17 cellular contexts compared by ENCODE assay signal in the genomic region with DNA sequence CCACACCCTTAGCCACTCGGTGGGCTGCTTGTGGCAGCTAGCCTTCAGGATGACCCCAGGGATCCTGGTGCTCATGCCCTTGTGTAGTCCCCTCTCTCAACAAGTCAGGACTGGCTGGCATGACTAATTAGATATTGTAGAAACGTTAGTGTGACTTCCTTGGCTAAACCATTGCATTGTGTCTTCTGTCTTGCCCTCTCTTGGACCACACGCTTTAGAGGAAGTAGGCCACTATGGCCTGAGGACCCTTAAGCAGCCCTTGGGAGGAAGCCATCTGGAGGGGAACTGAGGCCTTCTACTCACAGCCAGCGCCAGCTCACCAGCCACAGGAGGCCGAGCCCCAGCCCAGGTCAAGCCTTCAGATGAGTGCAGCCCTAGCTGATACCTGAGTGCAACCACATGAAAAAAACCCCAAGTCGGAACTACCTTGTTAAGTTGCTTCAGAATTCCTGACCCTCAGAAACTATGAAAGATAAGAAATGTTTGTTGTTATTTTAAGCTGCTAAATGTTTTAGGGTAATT. TPM values are rescaled to one million over a fixed set of nuclear protein-coding genes. Genes with fewer than 3 reads are reported as not detected.
DNase-seq lines count a peak whose midpoint lies in the region; ATAC-seq and TF ChIP-seq lines count a peak whose summit lies in the region.
"Had no signal": no experiment of that assay in that cellular context is flagged by ENCODE, and none has a peak within 500 bp of the region (broad histone marks: within the 10 kb centered on the region; RNA-seq: fewer than 3 reads in every experiment).

No MANE protein-coding gene starts in this region.

- CTCF ChIA-PET in naive thymus-derived CD4-positive, alpha-beta T cell (lab: Charles Lee), result no interaction called here

- TF ChIP-seq POLR2A in NB4 (IDR thresholded peaks at IDR 0.05; ENCODE audit: extremely low read depth, insufficient read length), result no peak

- H3K9me3 Mint-ChIP-seq in CD14-positive monocyte, result peaks cover 2 to 5% (median 4%) of the 10 kb centered on the region in 7 donors
- no peaks in the 10 kb centered on the region for H3K9me3 Mint-ChIP-seq in naive thymus-derived CD4-positive, alpha-beta T cell
- H3K9me3 Mint-ChIP-seq in T-helper 2 cell treated with Interferon-gamma antibody and Interleukin-4, amounts not matched to agents 5 μg/mL and 100 μg/mL, for 36 hours, result no peaks in the 10 kb centered on the region

- ATAC-seq in naive thymus-derived CD4-positive, alpha-beta T cell, result peak; percentile 51
- ATAC-seq: A549, K562 had no signal

- no peak overlapping the region for H3K27ac ChIP-seq in naive thymus-derived CD4-positive, alpha-beta T cell (ENCODE audit: low read depth, low read length)
- H3K27ac ChIP-seq: A549, C4-2B, Peyer's patch had no signal

- no peaks in the 10 kb centered on the region for H3K4me1 ChIP-seq in naive thymus-derived CD4-positive, alpha-beta T cell (ENCODE audit: control insufficient read depth in 2 of 2, insufficient read depth in 2 of 2, low read length in 2 of 2)
- H3K4me1 ChIP-seq: Peyer's patch had no signal

- H3K4me3 Mint-ChIP-seq in CD14-positive monocyte, result peak overlapping the region in 1 of 2 donors; percentile 60
- H3K4me3 Mint-ChIP-seq in naive thymus-derived CD4-positive, alpha-beta T cell, result no peak overlapping the region
- H3K4me3 Mint-ChIP-seq in T-helper 2 cell treated with Interferon-gamma antibody and Interleukin-4, amounts not matched to agents 5 μg/mL and 100 μg/mL, for 36 hours, result no peak overlapping the region

- peaks cover 0 to 6% (median under 1%) of the 10 kb centered on the region in 3 donors for H3K27me3 Mint-ChIP-seq in CD14-positive monocyte (ENCODE audit: low read depth in 3 of 3)
- no peaks in the 10 kb centered on the region for H3K27me3 Mint-ChIP-seq in naive thymus-derived CD4-positive, alpha-beta T cell
- H3K27me3 Mint-ChIP-seq in T-helper 2 cell treated with Interferon-gamma antibody and Interleukin-4, amounts not matched to agents 5 μg/mL and 100 μg/mL, for 36 hours (ENCODE audit: low read depth), result no peaks in the 10 kb centered on the region

- TF ChIP-seq CTCF in CD14-positive monocyte (IDR thresholded peaks at IDR 0.05) (no peak), NB4 (IDR thresholded peaks at IDR 0.05; ENCODE audit: low read depth, low read length) (no peak)

- peak; percentile 11 for DNase-seq in Ammon's horn (ENCODE audit: low spot score)
- no peak for DNase-seq in CD14-positive monocyte (ENCODE audit: low spot score)
- peak; percentile 66 for DNase-seq in NB4 (ENCODE audit: low read depth)
- no peak for DNase-seq in naive thymus-derived CD4-positive, alpha-beta T cell
- DNase-seq in T-helper 2 cell treated with Interferon-gamma antibody and Interleukin-4, amounts not matched to agents 5 μg/mL and 100 μg/mL, for 36 hours (ENCODE audit: low spot score), result no peak
- no peak for DNase-seq in NCI-H446 (lab: John Stamatoyannopoulos, UW)
- no peak for DNase-seq in GM19238 (ENCODE audit: insufficient read length, low spot score)
- DNase-seq: DMS79 treated with DMSO at 0.1 percent for 48 hours, NCI-H1105, NCI-H2081, NCI-H510A treated with DMSO at 0.1 percent for 48 hours, Peyer's patch, SW 1271 had no signal

- no peaks in the 10 kb centered on the region for H3K36me3 ChIP-seq in naive thymus-derived CD4-positive, alpha-beta T cell (ENCODE audit: control insufficient read depth in 2 of 3, insufficient read depth in 3 of 3, low read length in 3 of 3)
- H3K36me3 ChIP-seq: Peyer's patch had no signal

- no peaks in the 10 kb centered on the region for H3K27me3 ChIP-seq in naive thymus-derived CD4-positive, alpha-beta T cell (ENCODE audit: control insufficient read depth in 2 of 2, insufficient read depth in 2 of 2, low read length in 2 of 2)
- H3K27me3 ChIP-seq: Peyer's patch had no signal

- peaks cover 58% of the 10 kb centered on the region for H3K4me1 Mint-ChIP-seq in CD14-positive monocyte
- peaks cover 0 to 11% (median 0%) of the 10 kb centered on the region in 7 donors for H3K4me1 Mint-ChIP-seq in naive thymus-derived CD4-positive, alpha-beta T cell
- H3K4me1 Mint-ChIP-seq in T-helper 2 cell treated with Interferon-gamma antibody and Interleukin-4, amounts not matched to agents 5 μg/mL and 100 μg/mL, for 36 hours (ENCODE audit: low read depth), result no peaks in the 10 kb centered on the region

- intact Hi-C loops in CD14-positive monocyte (cut with micrococcal nuclease), result no loop called here
- intact Hi-C loops in naive thymus-derived CD4-positive, alpha-beta T cell (cut with micrococcal nuclease), result no loop called here

- H3K36me3 Mint-ChIP-seq in CD14-positive monocyte, result peaks cover under 1 to 2% of the 10 kb centered on the region in 2 donors
- no peaks in the 10 kb centered on the region for H3K36me3 Mint-ChIP-seq in naive thymus-derived CD4-positive, alpha-beta T cell
- no peaks in the 10 kb centered on the region for H3K36me3 Mint-ChIP-seq in T-helper 2 cell treated with Interferon-gamma antibody and Interleukin-4, amounts not matched to agents 5 μg/mL and 100 μg/mL, for 36 hours (ENCODE audit: low read depth)

- POLR2A ChIA-PET in naive thymus-derived CD4-positive, alpha-beta T cell (lab: Charles Lee), result interaction anchor here (0.6 kb wide), 1 partner anchor 9 kb away, joined by 4 read pairs; no protein-coding TSS in a partner anchor

- peak overlapping the region; percentile 49 to 94 (median 90) for H3K27ac Mint-ChIP-seq in CD14-positive monocyte
- peak overlapping the region in 1 of 9 donors; percentile 26 for H3K27ac Mint-ChIP-seq in naive thymus-derived CD4-positive, alpha-beta T cell
- no peak overlapping the region for H3K27ac Mint-ChIP-seq in T-helper 2 cell treated with Interferon-gamma antibody and Interleukin-4, amounts not matched to agents 5 μg/mL and 100 μg/mL, for 36 hours

- no peaks in the 10 kb centered on the region for H3K9me3 ChIP-seq in naive thymus-derived CD4-positive, alpha-beta T cell (ENCODE audit: control insufficient read depth in 2 of 3, low read length in 3 of 3)
- H3K9me3 ChIP-seq: A549, Peyer's patch had no signal

- no peak overlapping the region for H3K4me3 ChIP-seq in NB4 (ENCODE audit: low read depth, low read length)
- no peak overlapping the region for H3K4me3 ChIP-seq in naive thymus-derived CD4-positive, alpha-beta T cell (ENCODE audit: low read length)
- H3K4me3 ChIP-seq: A549, K562, Peyer's patch had no signal

RNA-seq across cellular contexts. Expression of gene ANGPT4, which starts 10.1 kb away (rescaled TPM):
- under 1 TPM in 1 of 2 donors, not detected in 1; 0.14 TPM for polyA plus RNA-seq in CD14-positive monocyte
- total RNA-seq in naive thymus-derived CD4-positive, alpha-beta T cell, result not detected
- not detected for polyA plus RNA-seq in naive thymus-derived CD4-positive, alpha-beta T cell
- total RNA-seq: G401, K562 had no signal
- polyA plus RNA-seq: K562 had no signal

Comparison
In these comparisons a context has a peak if more than half of its experiments do, and no peak if none do; other contexts are left out.
1. DNase-seq: peak in Ammon's horn (single experiment) and NB4 (single experiment); none in CD14-positive monocyte (single experiment), naive thymus-derived CD4-positive, alpha-beta T cell (0 of 9), T-helper 2 cell treated with Interferon-gamma antibody and Interleukin-4, amounts not matched to agents 5 μg/mL and 100 μg/mL, for 36 hours (single experiment), NCI-H446 (0 of 2) and GM19238 (single experiment).